1 cellular context compared by ENCODE assay signal in genomic region chr3:105904683-105905320, GRCh38.
TF ChIP-seq lines count a peak whose summit lies in the region.

No MANE protein-coding gene starts in this region.

TF ChIP-seq in HEK293, 187 proteins besides CTCF, POLR2A, EP300 and RAD21 (continued from another document):
- TF ChIP-seq FEZF1 (tag by site-specific recombination; IDR thresholded peaks at IDR 0.05) (0 out of 2 replicates have a peak, but pooled peaks have one; percentile 17), ZNF555 (tag by site-specific recombination; conservative IDR thresholded peaks at IDR 0.05) (no peak), ZNF548 (tag by site-specific recombination; IDR thresholded peaks at IDR 0.05) (no peak), ZNF280D (tag by site-specific recombination; IDR thresholded peaks at IDR 0.05) (no peak), ZNF366 (tag by site-specific recombination; conservative IDR thresholded peaks at IDR 0.05) (0 out of 2 replicates have a peak, but pooled peaks have one; percentile 16), GLIS1 (tag by site-specific recombination; IDR thresholded peaks at IDR 0.05) (no peak), ZXDB (tag by site-specific recombination; IDR thresholded peaks at IDR 0.05) (0 out of 2 replicates have a peak, but pooled peaks have one; percentile 15), SCRT2 (tag by site-specific recombination; IDR thresholded peaks at IDR 0.05) (no peak)
